In genomic region chr9:16535555-16535954, GRCh38 we compare ENCODE assay signal across 16 cellular contexts.
DNase-seq lines count a peak whose midpoint lies in the region; ATAC-seq and TF ChIP-seq lines count a peak whose summit lies in the region.
"Had no signal": no experiment of that assay in that cellular context is flagged by ENCODE, and none has a peak within 500 bp of the region (broad histone marks: within the 10 kb centered on the region; RNA-seq: fewer than 3 reads in every experiment).

No MANE protein-coding gene starts in this region.

- peak; percentile 22 for DNase-seq in HFFc6
- peak; percentile 49 for DNase-seq in RKO (ENCODE audit: low spot score)
- peak; percentile 69 for DNase-seq in islet precursor cell
- no peak for DNase-seq in activated CD4-positive, alpha-beta T cell treated with anti-CD3 and anti-CD28 coated beads, Interleukin-2, amount 50 U/mL, for 48 hours
- DNase-seq in cerebellum (ENCODE audit: low spot score) = no peak
- DNase-seq: CD4-positive, alpha-beta T cell; DMS79; MG63; NCI-H1092 treated with DMSO at 0.1 percent for 48 hours; NCI-H1694; NCI-H345; NCI-H526 treated with DMSO at 0.1 percent for 48 hours had no signal

- H3K36me3 Mint-ChIP-seq in HFFc6 (ENCODE audit: low read depth) = no peaks in the 10 kb centered on the region

- H3K27ac Mint-ChIP-seq in HFFc6 = no peak overlapping the region
- H3K27ac Mint-ChIP-seq: B cell; CD4-positive, alpha-beta T cell had no signal

- no peaks in the 10 kb centered on the region for H3K9me3 Mint-ChIP-seq in HFFc6
- H3K9me3 Mint-ChIP-seq: CD4-positive, alpha-beta T cell had no signal

- no peak for TF ChIP-seq CTCF in HFFc6 (IDR thresholded peaks at IDR 0.05)

- H3K4me3 Mint-ChIP-seq in HFFc6 = no peak overlapping the region
- H3K4me3 Mint-ChIP-seq: B cell; CD4-positive, alpha-beta T cell had no signal

- no peak for ATAC-seq in GM21786 (IDR thresholded peaks at IDR 0.05; ENCODE audit: unreplicated experiment)
- no peak for ATAC-seq in HG03196 (IDR thresholded peaks at IDR 0.05; ENCODE audit: unreplicated experiment)
- ATAC-seq: HepG2 had no signal

- H3K4me1 Mint-ChIP-seq in HFFc6 (ENCODE audit: low read depth) = peaks cover 54% of the 10 kb centered on the region
- H3K4me1 Mint-ChIP-seq: B cell had no signal

- no peaks in the 10 kb centered on the region; the same call in 1 of the 2 replicates for H3K27me3 Mint-ChIP-seq in HFFc6 (ENCODE audit: insufficient read depth)
- H3K27me3 Mint-ChIP-seq: B cell; CD4-positive, alpha-beta T cell had no signal

Comparison
In these comparisons a context has a peak if more than half of its experiments do, and no peak if none do; other contexts are left out.
1. DNase-seq: peak in HFFc6 (single experiment), RKO (single experiment) and islet precursor cell (single experiment); none in activated CD4-positive, alpha-beta T cell treated with anti-CD3 and anti-CD28 coated beads, Interleukin-2, amount 50 U/mL, for 48 hours (0 of 2) and cerebellum (single experiment).